In the genomic region with DNA sequence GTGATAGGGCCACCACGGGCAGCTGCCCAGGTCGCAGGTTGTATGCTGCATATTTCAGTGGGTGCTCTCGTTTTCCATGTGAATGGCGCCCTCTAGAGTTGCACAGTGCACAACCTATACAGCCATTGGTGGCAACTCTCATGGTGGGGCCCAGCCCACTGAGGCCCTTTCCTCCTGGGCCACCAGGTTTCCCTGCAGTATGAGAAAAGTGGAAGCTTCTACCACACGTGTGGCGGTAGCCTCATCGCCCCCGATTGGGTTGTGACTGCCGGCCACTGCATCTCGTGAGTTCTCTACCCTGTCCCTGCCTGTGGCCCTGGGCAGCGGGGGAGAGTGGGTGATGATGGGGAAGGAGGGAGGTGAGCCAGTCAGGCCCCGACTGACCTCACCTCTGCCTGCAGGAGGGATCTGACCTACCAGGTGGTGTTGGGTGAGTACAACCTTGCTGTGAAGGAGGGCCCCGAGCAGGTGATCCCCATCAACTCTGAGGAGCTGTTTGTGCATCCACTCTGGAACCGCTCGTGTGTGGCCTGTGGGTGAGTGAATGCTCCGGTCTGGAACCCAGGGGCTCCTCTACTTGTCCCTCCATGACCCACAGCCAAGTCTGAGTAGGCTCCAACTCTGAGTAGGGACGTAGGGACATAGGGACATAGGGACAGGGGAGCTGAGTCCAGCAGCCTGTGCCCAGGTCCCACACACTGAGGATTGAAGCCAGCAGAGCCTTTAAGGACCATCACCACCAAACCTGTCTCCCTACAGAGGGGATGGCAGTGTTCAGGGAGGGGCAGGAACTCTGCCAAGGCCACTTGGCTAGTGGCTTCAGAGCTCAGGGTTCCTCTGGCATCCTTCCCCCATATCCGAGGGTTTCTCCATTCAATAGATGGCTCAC, we compare ENCODE assay signal across 8 cellular contexts. TPM values are rescaled to one million over a fixed set of nuclear protein-coding genes. Genes with fewer than 3 reads are reported as not detected.
A peak's percentile ranks its signal among the peaks of the same experiment; 100 is the strongest.
DNase-seq lines count a peak whose midpoint lies in the region; ATAC-seq and TF ChIP-seq lines count a peak whose summit lies in the region.
"Not testable (repeated sequence)": the region's sequence is repeated elsewhere in the genome, so short reads cannot be mapped to it uniquely, and the experiment has no call there.
"Had no signal": no experiment of that assay in that cellular context is flagged by ENCODE, and none has a peak within 500 bp of the region (broad histone marks: within the 10 kb centered on the region; RNA-seq: fewer than 3 reads in every experiment).

No MANE protein-coding gene starts in this region.

- not testable (repeated sequence) for H3K27me3 ChIP-seq in right cardiac atrium (ENCODE audit: control insufficient read depth, insufficient read depth); osteoblast (ENCODE audit: insufficient read depth, low read length)

- not testable (repeated sequence) for H3K79me2 ChIP-seq in osteoblast (ENCODE audit: insufficient read depth, low read length)

- H3K36me3 ChIP-seq in osteoblast (ENCODE audit: insufficient read depth, low read length) = not testable (repeated sequence)

- peak; percentile 37 for DNase-seq in Daoy (ENCODE audit: low read depth)
- peak; percentile 18 to 34 for DNase-seq in Kasumi-1 (lab: John Stamatoyannopoulos, UW)
- DNase-seq in OCI-M1 (lab: John Stamatoyannopoulos, UW) = peak; percentile 70
- DNase-seq in activated T-cell treated with anti-CD3 and anti-CD28 coated beads for 48 hours (ENCODE audit: low read depth) = peak; percentile 41
- peak; percentile 80 for DNase-seq in dermis blood vessel endothelial cell
- peak in 2 of 3 donors; percentile 30 to 64 for DNase-seq in right cardiac atrium
- DNase-seq in osteoblast (ENCODE audit: insufficient read length, low spot score, missing footprints) = not testable (repeated sequence)

- not testable (repeated sequence) for H3K4me2 ChIP-seq in osteoblast (ENCODE audit: insufficient read depth, low read length)

- not testable (repeated sequence) for H3K4me3 ChIP-seq in right cardiac atrium (ENCODE audit: low read length); osteoblast (ENCODE audit: insufficient read depth, low read length)

- TF ChIP-seq CTCF in osteoblast (IDR thresholded peaks at IDR 0.05; ENCODE audit: extremely low read depth, low read depth, low read length) = peak; percentile 40

- 68% methylated on average over 18 of the region's 18 CpGs for WGBS in right cardiac atrium

- intact Hi-C loops in right cardiac atrium (cut with DNase I) = not testable (repeated sequence)

- H4K20me1 ChIP-seq in osteoblast (ENCODE audit: insufficient read depth, low read length) = not testable (repeated sequence)

- not testable (repeated sequence) for H3K27ac ChIP-seq in right cardiac atrium (ENCODE audit: low read length); osteoblast (ENCODE audit: low read depth, low read length)

- H3K4me1 ChIP-seq in right cardiac atrium (ENCODE audit: control insufficient read depth, insufficient read depth, low read length); osteoblast (ENCODE audit: insufficient read depth, low read length): not testable (repeated sequence)

- not testable (repeated sequence) for H2AFZ ChIP-seq in osteoblast (ENCODE audit: low read length)

- ATAC-seq in right cardiac atrium = peak; percentile 74 to 78

- not testable (repeated sequence) for H3K9me3 ChIP-seq in right cardiac atrium (ENCODE audit: control insufficient read depth, low read length); osteoblast (ENCODE audit: low read depth, low read length)

RNA-seq across cellular contexts. Expression of gene CELA3A, which starts 4.0 kb away (rescaled TPM):
- total RNA-seq in Daoy (2014; rRNA removed; shearing (Covaris generic)) = not detected in 2 replicates
- total RNA-seq in dermis blood vessel endothelial cell = not detected in 2 replicates
- total RNA-seq in right cardiac atrium = under 1 TPM in 1 of 4 donors, not detected in 3; 0.86 TPM
- polyA plus RNA-seq in right cardiac atrium = not detected
- not detected in 2 replicates for total RNA-seq in osteoblast
- total RNA-seq: ureter had no signal

RNA-seq across cellular contexts. Expression of gene CELA3B, which starts 28.7 kb away (rescaled TPM):
- not detected in 2 replicates for total RNA-seq in Daoy (2014; rRNA removed; shearing (Covaris generic))
- total RNA-seq in dermis blood vessel endothelial cell (not detected in 2 replicates), right cardiac atrium (under 1 TPM in 1 of 4 donors, not detected in 3; 0.53 TPM), osteoblast (not detected in 2 replicates)
- polyA plus RNA-seq in right cardiac atrium = 0.09 TPM
- total RNA-seq: ureter had no signal

RNA-seq across cellular contexts. Expression of gene CDC42, which starts 47.0 kb away (rescaled TPM):
- total RNA-seq in Daoy (2014; rRNA removed; shearing (Covaris generic)) = 404 and 424 TPM in 2 replicates
- total RNA-seq in dermis blood vessel endothelial cell (483 and 772 TPM in 2 replicates), right cardiac atrium (100 to 1,000 TPM; 121 to 178 (median 133) TPM), osteoblast (432 and 433 TPM in 2 replicates)
- 92.1 TPM for polyA plus RNA-seq in right cardiac atrium
